ENCODE assay signal across 8 cellular contexts in the genomic region with DNA sequence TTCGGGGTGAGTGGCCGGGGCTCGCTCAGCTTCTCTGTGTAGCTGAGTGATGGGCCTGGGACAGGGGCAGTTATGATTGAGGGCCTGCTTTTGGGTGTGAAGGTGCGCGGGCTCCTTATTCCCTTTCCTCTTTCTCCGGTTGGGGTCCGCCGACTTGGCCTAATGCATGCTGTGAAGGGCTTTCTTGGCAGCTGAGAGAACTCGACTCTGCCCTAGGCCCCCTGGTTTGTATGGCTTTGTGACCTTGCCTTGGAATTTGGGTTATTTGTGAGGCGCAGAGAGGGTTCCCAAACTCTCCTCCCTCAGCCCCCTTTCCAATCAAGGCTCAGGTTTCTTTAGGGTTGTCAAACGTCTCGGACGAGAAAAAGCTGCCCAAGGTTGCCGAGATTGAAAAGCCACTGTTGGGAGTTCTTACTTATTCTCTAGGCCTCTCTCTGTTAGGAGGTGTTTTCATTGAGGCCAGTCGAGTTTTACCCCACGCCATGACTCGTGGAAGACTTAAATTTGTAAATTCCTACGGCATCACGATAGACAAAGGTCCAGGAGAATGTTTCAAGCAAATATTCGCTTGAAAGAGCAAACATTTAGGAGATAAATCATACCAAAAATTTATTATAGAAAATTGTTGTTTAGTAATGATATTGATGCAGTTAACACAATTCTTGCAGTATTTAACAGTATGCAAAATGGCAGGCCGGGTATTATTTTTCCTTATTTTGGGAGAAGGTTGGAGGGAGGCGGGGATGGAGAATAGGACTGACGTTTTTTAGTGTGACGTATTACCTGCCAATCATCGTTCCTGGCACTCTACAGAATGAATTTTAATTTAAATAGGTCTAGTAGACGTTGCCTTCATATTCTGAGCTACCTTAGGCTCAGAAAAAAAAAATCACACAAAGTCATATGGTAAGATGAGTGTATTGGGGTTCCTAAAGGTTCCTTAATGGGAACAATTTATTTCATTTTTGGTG. TPM values are rescaled to one million over a fixed set of nuclear protein-coding genes. Genes with fewer than 3 reads are reported as not detected.
A peak's percentile ranks its signal among the peaks of the same experiment; 100 is the strongest.
DNase-seq lines count a peak whose midpoint lies in the region; ATAC-seq and TF ChIP-seq lines count a peak whose summit lies in the region.

No MANE protein-coding gene starts in this region.

- H3K4me3 Mint-ChIP-seq in WTC11 = peak overlapping the region; percentile 98

- peaks cover 19% of the 10 kb centered on the region for H3K36me3 Mint-ChIP-seq in WTC11

- H3K27me3 Mint-ChIP-seq in WTC11 (ENCODE audit: low read depth) = no peaks in the 10 kb centered on the region

- ATAC-seq in GM18909 (IDR thresholded peaks at IDR 0.05; ENCODE audit: poor library complexity, unreplicated experiment) = peak; percentile 28
- peak; percentile 26 for ATAC-seq in HG03159 (IDR thresholded peaks at IDR 0.05; ENCODE audit: unreplicated experiment)
- ATAC-seq in WTC11 = peak; percentile 23

- H3K9me3 Mint-ChIP-seq in WTC11 = peaks cover 10% of the 10 kb centered on the region

- POLR2A ChIA-PET in WTC11 (lab: Charles Lee) = no interaction called here

- H3K4me1 Mint-ChIP-seq in WTC11 = peaks cover 19% of the 10 kb centered on the region

- CTCF ChIA-PET in WTC11 (lab: Charles Lee) = no interaction called here

- no peak for TF ChIP-seq CTCF in WTC11 (IDR thresholded peaks at IDR 0.05)

- H3K27ac Mint-ChIP-seq in WTC11 = peak overlapping the region; percentile 97

- peak; percentile 44 for DNase-seq in Ammon's horn (ENCODE audit: low spot score)
- DNase-seq in WTC11 (ENCODE audit: low spot score) = no peak
- DNase-seq in glomerular visceral epithelial cell (ENCODE audit: extremely low spot score) = peak; percentile 10
- peak; percentile 25 for DNase-seq in pons (ENCODE audit: low spot score)
- no peak for DNase-seq in occipital lobe (lab: John Stamatoyannopoulos, UW)
- no peak for DNase-seq in NCI-H1436 treated with DMSO at 0.1 percent for 48 hours (lab: John Stamatoyannopoulos, UW)

TF ChIP-seq in WTC11, 78 proteins besides CTCF, POLR2A, EP300 and RAD21:
- TF ChIP-seq ATF3 (CRISPR knock-in tag; conservative IDR thresholded peaks at IDR 0.05) (no peak), ZNF281 (CRISPR knock-in tag; IDR thresholded peaks at IDR 0.05) (no peak), RORB (CRISPR knock-in tag; IDR thresholded peaks at IDR 0.05) (no peak), ETV6 (CRISPR knock-in tag; IDR thresholded peaks at IDR 0.05) (no peak), ZNF396 (CRISPR knock-in tag; IDR thresholded peaks at IDR 0.05; ENCODE audit: borderline replicate concordance) (no peak), FOXK1 (CRISPR knock-in tag; IDR thresholded peaks at IDR 0.05) (no peak), ZBTB21 (CRISPR knock-in tag; IDR thresholded peaks at IDR 0.05; ENCODE audit: borderline replicate concordance) (no peak)
- TF ChIP-seq, protein P1, sequence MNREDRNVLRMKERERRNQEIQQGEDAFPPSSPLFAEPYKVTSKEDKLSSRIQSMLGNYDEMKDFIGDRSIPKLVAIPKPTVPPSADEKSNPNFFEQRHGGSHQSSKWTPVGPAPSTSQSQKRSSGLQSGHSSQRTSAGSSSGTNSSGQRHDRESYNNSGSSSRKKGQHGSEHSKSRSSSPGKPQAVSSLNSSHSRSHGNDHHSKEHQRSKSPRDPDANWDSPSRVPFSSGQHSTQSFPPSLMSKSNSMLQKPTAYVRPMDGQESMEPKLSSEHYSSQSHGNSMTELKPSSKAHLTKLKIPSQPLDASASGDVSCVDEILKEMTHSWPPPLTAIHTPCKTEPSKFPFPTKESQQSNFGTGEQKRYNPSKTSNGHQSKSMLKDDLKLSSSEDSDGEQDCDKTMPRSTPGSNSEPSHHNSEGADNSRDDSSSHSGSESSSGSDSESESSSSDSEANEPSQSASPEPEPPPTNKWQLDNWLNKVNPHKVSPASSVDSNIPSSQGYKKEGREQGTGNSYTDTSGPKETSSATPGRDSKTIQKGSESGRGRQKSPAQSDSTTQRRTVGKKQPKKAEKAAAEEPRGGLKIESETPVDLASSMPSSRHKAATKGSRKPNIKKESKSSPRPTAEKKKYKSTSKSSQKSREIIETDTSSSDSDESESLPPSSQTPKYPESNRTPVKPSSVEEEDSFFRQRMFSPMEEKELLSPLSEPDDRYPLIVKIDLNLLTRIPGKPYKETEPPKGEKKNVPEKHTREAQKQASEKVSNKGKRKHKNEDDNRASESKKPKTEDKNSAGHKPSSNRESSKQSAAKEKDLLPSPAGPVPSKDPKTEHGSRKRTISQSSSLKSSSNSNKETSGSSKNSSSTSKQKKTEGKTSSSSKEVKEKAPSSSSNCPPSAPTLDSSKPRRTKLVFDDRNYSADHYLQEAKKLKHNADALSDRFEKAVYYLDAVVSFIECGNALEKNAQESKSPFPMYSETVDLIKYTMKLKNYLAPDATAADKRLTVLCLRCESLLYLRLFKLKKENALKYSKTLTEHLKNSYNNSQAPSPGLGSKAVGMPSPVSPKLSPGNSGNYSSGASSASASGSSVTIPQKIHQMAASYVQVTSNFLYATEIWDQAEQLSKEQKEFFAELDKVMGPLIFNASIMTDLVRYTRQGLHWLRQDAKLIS (CRISPR knock-in tag; IDR thresholded peaks at IDR 0.05; ENCODE audit: borderline replicate concordance) = no peak
TF ChIP-seq in WTC11: peak in this region for 0.

RNA-seq across cellular contexts. Expression of gene PDHX, which starts 0.7 kb away (rescaled TPM):
- total RNA-seq in WTC11 (2021) (39.1 to 43.4 TPM (median 40.9 TPM) in 3 replicates), occipital lobe (47.1 TPM)

RNA-seq across cellular contexts. Expression of gene APIP, which starts 0.9 kb away (rescaled TPM):
- 24.3 to 26.9 TPM (median 25.9 TPM) in 3 replicates for total RNA-seq in WTC11 (2021)
- 30.9 TPM for total RNA-seq in occipital lobe

Comparison
In these comparisons a context has a peak if more than half of its experiments do, and no peak if none do; other contexts are left out.
1. DNase-seq: peak in Ammon's horn (single experiment), glomerular visceral epithelial cell (single experiment) and pons (single experiment); none in WTC11 (single experiment), occipital lobe (single experiment) and NCI-H1436 treated with DMSO at 0.1 percent for 48 hours (single experiment).
2. Peak in every context shown above with its lines, with median percentiles within 50 percentile points of each other: ATAC-seq.